In the genomic region with DNA sequence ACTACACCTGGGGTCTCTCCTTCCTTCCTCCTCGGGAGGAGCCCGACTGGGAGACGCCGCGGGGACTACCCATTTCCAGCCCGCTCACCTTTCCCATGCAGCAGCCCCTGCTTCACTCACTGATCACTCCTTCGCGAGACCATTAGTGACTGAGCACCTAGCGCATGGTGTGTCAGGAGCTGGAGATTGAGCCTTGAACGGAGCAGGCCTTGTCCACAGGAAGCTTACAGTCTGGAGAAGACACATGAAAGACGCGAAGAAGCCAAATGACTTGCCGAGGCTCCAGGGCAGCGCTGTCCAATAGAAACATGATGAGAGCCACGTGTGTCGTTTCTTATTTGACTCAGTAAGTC, we compare ENCODE assay signal across 9 cellular contexts. TPM values are rescaled to one million over a fixed set of nuclear protein-coding genes. Genes with fewer than 3 reads are reported as not detected.
DNase-seq lines count a peak whose midpoint lies in the region; ATAC-seq and TF ChIP-seq lines count a peak whose summit lies in the region.
"Had no signal": no experiment of that assay in that cellular context is flagged by ENCODE, and none has a peak within 500 bp of the region (broad histone marks: within the 10 kb centered on the region; RNA-seq: fewer than 3 reads in every experiment).

No MANE protein-coding gene starts in this region.

- no peak overlapping the region for H3K9ac ChIP-seq in Karpas-422 (ENCODE audit: low read length)

- H3K36me3 ChIP-seq in vagina, result no peaks in the 10 kb centered on the region
- no peaks in the 10 kb centered on the region for H3K36me3 ChIP-seq in Karpas-422 (ENCODE audit: insufficient read depth, low read length)

- H3K36me3 Mint-ChIP-seq in dendritic cell treated with granulocyte-macrophage colony-stimulating factor and Interleukin-4, amounts not matched to agents 40 ng/mL and 50 ng/mL, for 4 days (ENCODE audit: low read depth), result no peaks in the 10 kb centered on the region
- H3K36me3 Mint-ChIP-seq in natural killer cell, result no peaks in the 10 kb centered on the region

- DNase-seq in right cardiac atrium (no peak), left cardiac atrium (no peak), natural killer cell (no peak), vagina (ENCODE audit: extremely low spot score in 2 of 2) (no peak), Karpas-422 (no peak), NAMALWA (ENCODE audit: low spot score) (no peak)
- DNase-seq: SHP77 treated with DMSO at 0.1 percent for 48 hours had no signal

- H3K4me1 Mint-ChIP-seq in dendritic cell treated with granulocyte-macrophage colony-stimulating factor and Interleukin-4, amounts not matched to agents 40 ng/mL and 50 ng/mL, for 4 days (ENCODE audit: low read depth), result peaks cover 5% of the 10 kb centered on the region
- peaks cover 15 to 32% of the 10 kb centered on the region in 2 donors for H3K4me1 Mint-ChIP-seq in natural killer cell

- intact Hi-C loops in right cardiac atrium (cut with DNase I), result no loop called here
- intact Hi-C loops in left cardiac atrium (cut with DNase I), result loop anchor here in 1 of 2 donors (10.0 kb wide), 1 partner anchor 1086 kb away; no protein-coding TSS in a partner anchor
- intact Hi-C loops in dendritic cell treated with granulocyte-macrophage colony-stimulating factor and Interleukin-4, amounts not matched to agents 40 ng/mL and 50 ng/mL, for 4 days (cut with micrococcal nuclease), result no loop called here
- intact Hi-C loops in natural killer cell (cut with micrococcal nuclease), result no loop called here
- intact Hi-C loops in vagina (cut with DNase I), result no loop called here

- no peak overlapping the region for H2AFZ ChIP-seq in Karpas-422 (ENCODE audit: low read length)

- TF ChIP-seq POLR2A in vagina (IDR thresholded peaks at IDR 0.05), result no peak

- H3K27ac ChIP-seq in right cardiac atrium (ENCODE audit: low read length), result no peak overlapping the region
- peak overlapping the region; percentile 56 for H3K27ac ChIP-seq in vagina
- H3K27ac ChIP-seq in Karpas-422 (ENCODE audit: low read length), result no peak overlapping the region

- H4K20me1 ChIP-seq in Karpas-422 (ENCODE audit: insufficient read depth, low read depth, low read length), result no peaks in the 10 kb centered on the region

- H3K4me2 ChIP-seq in Karpas-422 (ENCODE audit: low read depth, low read length, poor library complexity, severe bottlenecking), result no peak overlapping the region

- ATAC-seq in right cardiac atrium (no peak), left cardiac atrium (no peak), natural killer cell (peak in 1 of 3 donors; percentile 5), GM21381 (IDR thresholded peaks at IDR 0.05; ENCODE audit: unreplicated experiment) (no peak)

- peak overlapping the region; percentile 67 for H3K4me3 Mint-ChIP-seq in dendritic cell treated with granulocyte-macrophage colony-stimulating factor and Interleukin-4, amounts not matched to agents 40 ng/mL and 50 ng/mL, for 4 days
- peak overlapping the region; percentile 87 for H3K4me3 Mint-ChIP-seq in natural killer cell

- no peaks in the 10 kb centered on the region for H3K79me2 ChIP-seq in Karpas-422 (ENCODE audit: low read length)

- H3K9me3 Mint-ChIP-seq in dendritic cell treated with granulocyte-macrophage colony-stimulating factor and Interleukin-4, amounts not matched to agents 40 ng/mL and 50 ng/mL, for 4 days, result no peaks in the 10 kb centered on the region
- no peaks in the 10 kb centered on the region for H3K9me3 Mint-ChIP-seq in natural killer cell

- H3K27me3 Mint-ChIP-seq in dendritic cell treated with granulocyte-macrophage colony-stimulating factor and Interleukin-4, amounts not matched to agents 40 ng/mL and 50 ng/mL, for 4 days, result peaks cover 68% of the 10 kb centered on the region
- H3K27me3 Mint-ChIP-seq in natural killer cell (ENCODE audit: low read depth in 2 of 2), result peaks cover 0 to 8% of the 10 kb centered on the region in 2 donors

- TF ChIP-seq CTCF in natural killer cell (IDR thresholded peaks at IDR 0.05), result no peak
- peak in 1 of 3 experiments; percentile 0 for TF ChIP-seq CTCF in vagina (IDR thresholded peaks at IDR 0.05)

- WGBS in right cardiac atrium, result 57% methylated on average over 16 of the region's 16 CpGs

- H3K4me3 ChIP-seq in right cardiac atrium (ENCODE audit: low read length) (peak overlapping the region; percentile 35), vagina (peak overlapping the region; percentile 57 to 74), Karpas-422 (ENCODE audit: low read length) (no peak overlapping the region)

- H3K27ac Mint-ChIP-seq in dendritic cell treated with granulocyte-macrophage colony-stimulating factor and Interleukin-4, amounts not matched to agents 40 ng/mL and 50 ng/mL, for 4 days, result no peak overlapping the region
- peak overlapping the region in 1 of 2 donors; percentile 78 for H3K27ac Mint-ChIP-seq in natural killer cell

- no peaks in the 10 kb centered on the region for H3K9me2 ChIP-seq in Karpas-422 (replicated peaks; ENCODE audit: insufficient read depth, low read length)

- H3K9me3 ChIP-seq in right cardiac atrium (ENCODE audit: control insufficient read depth, low read length) (peaks cover 2% of the 10 kb centered on the region), vagina (no peaks in the 10 kb centered on the region), Karpas-422 (ENCODE audit: low read length) (no peaks in the 10 kb centered on the region)

- H3K4me1 ChIP-seq in right cardiac atrium (ENCODE audit: control insufficient read depth, insufficient read depth, low read length) (peaks cover 2% of the 10 kb centered on the region), vagina (peaks cover 20% of the 10 kb centered on the region), Karpas-422 (ENCODE audit: low read length) (peaks cover 5% of the 10 kb centered on the region)

- H3K27me3 ChIP-seq in right cardiac atrium (ENCODE audit: control insufficient read depth, insufficient read depth) (no peaks in the 10 kb centered on the region), vagina (no peaks in the 10 kb centered on the region), Karpas-422 (ENCODE audit: low read length) (no peaks in the 10 kb centered on the region)

RNA-seq across cellular contexts. Expression of a gene that starts 0.3 kb away (rescaled TPM):
- total RNA-seq in right cardiac atrium (under 1 TPM in 3 of 4 donors, not detected in 1; 0.09 to 0.33 (median 0.24) TPM), left cardiac atrium (under 1 TPM; 0.15 to 0.16 TPM), natural killer cell (not detected), vagina (2.5 TPM)
- 0.05 TPM for polyA plus RNA-seq in right cardiac atrium
- not detected in 2 replicates for total RNA-seq in Karpas-422 (2014; rRNA removed; shearing (Covaris generic); ENCODE audit: low replicate concordance)

RNA-seq across cellular contexts. Expression of a gene that starts 17.6 kb away (rescaled TPM):
- 1 to 10 TPM; 3.5 to 5.8 (median 4.7) TPM for total RNA-seq in right cardiac atrium
- polyA plus RNA-seq in right cardiac atrium, result 6.2 TPM
- 1 to 10 TPM; 5.4 to 6.8 TPM for total RNA-seq in left cardiac atrium
- total RNA-seq in natural killer cell, result 10 to 100 TPM in 1 of 3 donors, 1 to 10 TPM in 2; 8.0 to 10.6 (median 8.6) TPM
- 14.7 TPM for total RNA-seq in vagina
- 11.8 and 25.3 TPM in 2 replicates for total RNA-seq in Karpas-422 (2014; rRNA removed; shearing (Covaris generic); ENCODE audit: low replicate concordance)

RNA-seq across cellular contexts. Expression of a gene that starts 17.7 kb away (rescaled TPM):
- total RNA-seq in right cardiac atrium (10 to 100 TPM; 25.0 to 41.1 (median 34.1) TPM), left cardiac atrium (10 to 100 TPM; 27.8 to 45.2 TPM), natural killer cell (10 to 100 TPM; 55.7 to 78.4 (median 69.9) TPM), vagina (33.1 TPM)
- polyA plus RNA-seq in right cardiac atrium, result 15.0 TPM
- 41.4 and 44.2 TPM in 2 replicates for total RNA-seq in Karpas-422 (2014; rRNA removed; shearing (Covaris generic); ENCODE audit: low replicate concordance)
